ENCODE assay signal across 8 cellular contexts in genomic region chr15:70376929-70377691, GRCh38.
A peak's percentile ranks its signal among the peaks of the same experiment; 100 is the strongest.
DNase-seq lines count a peak whose midpoint lies in the region; FAIRE-seq and TF ChIP-seq lines count a peak whose summit lies in the region.

No MANE protein-coding gene starts in this region.

- peak; percentile 29 for DNase-seq in CD1c-positive myeloid dendritic cell (ENCODE audit: extremely low spot score)
- peak; percentile 52 for DNase-seq in NCI-H1417 treated with DMSO at 0.1 percent for 48 hours (lab: John Stamatoyannopoulos, UW)
- peak; percentile 24 for DNase-seq in dermis blood vessel endothelial cell
- DNase-seq in mesenteric fat pad (ENCODE audit: low spot score), result peak; percentile 87
- no peak for DNase-seq in H54 (ENCODE audit: insufficient read length, low spot score)
- no peak for DNase-seq in activated naive CD4-positive, alpha-beta T cell treated with Interleukin-2 at 50 U/mL for 16 hours
- DNase-seq in NCI-H510A treated with DMSO at 0.1 percent for 48 hours (lab: John Stamatoyannopoulos, UW), result no peak
- no peak for DNase-seq in T1000 (lab: John Stamatoyannopoulos, UW)

- no peak for FAIRE-seq in H54 (lab: Jason Lieb, UNC)

- no peak for TF ChIP-seq POLR2A in H54 (IDR thresholded peaks at IDR 0.05; ENCODE audit: low read depth, low read length)

Comparison
In these comparisons a context has a peak if more than half of its experiments do, and no peak if none do; other contexts are left out.
1. DNase-seq: peak in CD1c-positive myeloid dendritic cell (single experiment), NCI-H1417 treated with DMSO at 0.1 percent for 48 hours (single experiment), dermis blood vessel endothelial cell (single experiment) and mesenteric fat pad (single experiment); none in H54 (single experiment), activated naive CD4-positive, alpha-beta T cell treated with Interleukin-2 at 50 U/mL for 16 hours (single experiment), NCI-H510A treated with DMSO at 0.1 percent for 48 hours (single experiment) and T1000 (single experiment).